In genomic region chr7:421056-421991, GRCh38 we compare ENCODE assay signal across 17 cellular contexts.
A peak's percentile ranks its signal among the peaks of the same experiment; 100 is the strongest.
DNase-seq lines count a peak whose midpoint lies in the region; ATAC-seq and TF ChIP-seq lines count a peak whose summit lies in the region.
"Had no signal": no experiment of that assay in that cellular context is flagged by ENCODE, and none has a peak within 500 bp of the region (broad histone marks: within the 10 kb centered on the region; RNA-seq: fewer than 3 reads in every experiment).

No MANE protein-coding gene starts in this region.

- H3K4me2 ChIP-seq in IMR-90 (ENCODE audit: low read depth, low read length), result no peak overlapping the region
- H3K4me2 ChIP-seq: KMS-11 had no signal

- POLR2A ChIA-PET in IMR-90 (lab: Charles Lee; ENCODE audit: unreplicated experiment), result no interaction called here

- no peaks in the 10 kb centered on the region for H3K9me1 ChIP-seq in IMR-90 (ENCODE audit: insufficient read depth, low read length)

- H4K20me1 ChIP-seq in IMR-90 (ENCODE audit: insufficient read depth, low read length), result no peaks in the 10 kb centered on the region

- no peaks in the 10 kb centered on the region for H3K4me1 ChIP-seq in IMR-90 (ENCODE audit: control insufficient read depth, insufficient read depth, low read length)
- H3K4me1 ChIP-seq in endodermal cell (ENCODE audit: control insufficient read depth, insufficient read depth, low read length), result no peaks in the 10 kb centered on the region
- no peaks in the 10 kb centered on the region for H3K4me1 ChIP-seq in spleen
- H3K4me1 ChIP-seq in ovary (ENCODE audit: insufficient read depth), result no peaks in the 10 kb centered on the region

- H2AK9ac ChIP-seq in IMR-90 (replicated peaks; ENCODE audit: low read depth, low read length, poor library complexity), result no peak overlapping the region

- H3K4ac ChIP-seq in IMR-90 (ENCODE audit: low read depth, low read length), result no peak overlapping the region

- no peak for TF ChIP-seq CTCF in IMR-90 (conservative IDR thresholded peaks at IDR 0.05; ENCODE audit: low read depth, low read length)
- TF ChIP-seq CTCF in endodermal cell (conservative IDR thresholded peaks at IDR 0.05), result no peak
- TF ChIP-seq CTCF in spleen (IDR thresholded peaks at IDR 0.05 in 8 of 11, conservative IDR thresholded peaks at IDR 0.05 in 3 of 11), result no peak
- TF ChIP-seq CTCF in ovary (IDR thresholded peaks at IDR 0.05), result no peak

- H3K79me1 ChIP-seq in IMR-90 (ENCODE audit: low read depth in 1 of 2, low read length in 2 of 2), result no peaks in the 10 kb centered on the region

- CTCF ChIA-PET in IMR-90 (lab: Yijun Ruan, JAX), result no interaction called here

- H3K56ac ChIP-seq in IMR-90 (ENCODE audit: extremely low read depth, insufficient read depth, low read length), result no peak overlapping the region

- H2BK5ac ChIP-seq in IMR-90 (ENCODE audit: low read depth, low read length, poor library complexity, severe bottlenecking), result no peak overlapping the region

- 45% methylated on average over 31 of the region's 59 CpGs; no CpG with 5 or more reads in 1 of the 2 experiments for WGBS in IMR-90 (ENCODE audit: extremely low coverage in 2 of 2, insufficient read length in 1 of 2), 2 experiments
- 81 to 85% methylated on average over 33 to 59 of the region's 59 CpGs for WGBS in endodermal cell (ENCODE audit: insufficient coverage in 1 of 2, insufficient read length in 1 of 2), 2 experiments
- 72 to 77% (median 74%) methylated on average over 56 to 59 of the region's 59 CpGs for WGBS in spleen, 5 donors
- whole genome bisulfite sequencing in ovary, 3 donors, result 61 to 73% (median 64%) methylated on average over 58 to 59 of the region's 59 CpGs

- TF ChIP-seq POLR2A in IMR-90 (IDR thresholded peaks at IDR 0.05; ENCODE audit: low read depth, low read length) (no peak), spleen (IDR thresholded peaks at IDR 0.05) (no peak), ovary (IDR thresholded peaks at IDR 0.05) (no peak)

- no peaks in the 10 kb centered on the region for H3K36me3 Mint-ChIP-seq in endodermal cell (ENCODE audit: low read depth)

- TF ChIP-seq EP300 in ovary (IDR thresholded peaks at IDR 0.05), result no peak

- no peak overlapping the region for H2BK120ac ChIP-seq in IMR-90 (ENCODE audit: low read depth, low read length)

- no peak overlapping the region for H4K5ac ChIP-seq in IMR-90 (ENCODE audit: low read depth, low read length)

- DNase-seq in activated CD4-positive, alpha-beta T cell treated with anti-CD3 and anti-CD28 coated beads for 48 hours, result peak; percentile 23
- DNase-seq in activated CD4-positive, alpha-beta T cell treated with anti-CD3 and anti-CD28 coated beads for 1 hour, result no peak
- DNase-seq in IMR-90, result no peak
- peak; percentile 56 for DNase-seq in endodermal cell
- peak; percentile 52 for DNase-seq in spleen
- DNase-seq in ovary, result no peak
- no peak for DNase-seq in GF-D8 (lab: John Stamatoyannopoulos, UW)
- no peak for DNase-seq in GM19238 (ENCODE audit: insufficient read length, low spot score)
- DNase-seq: C1 segment of cervical spinal cord; hypothalamus; small intestine; stimulated activated CD4-positive, alpha-beta T cell treated with anti-CD3 and anti-CD28 coated beads, Interleukin-4, amount 100 ng/mL, for 1 hour; T1000 had no signal

- H3K4me3 Mint-ChIP-seq in endodermal cell, result no peak overlapping the region
- H3K4me3 Mint-ChIP-seq: mesothelial cell of epicardium, nephron had no signal

- H3K27ac ChIP-seq in IMR-90 (ENCODE audit: insufficient read depth, low read length) (no peak overlapping the region), endodermal cell (ENCODE audit: low read depth, low read length) (no peak overlapping the region), spleen (no peak overlapping the region), ovary (no peak overlapping the region)
- H3K27ac ChIP-seq: cardiac muscle cell, KMS-11 had no signal

- peak overlapping the region; percentile 32 for H2AFZ ChIP-seq in IMR-90 (replicated peaks; ENCODE audit: low read length, poor library complexity)

- no peak overlapping the region for H3K27ac Mint-ChIP-seq in endodermal cell
- H3K27ac Mint-ChIP-seq: mesothelial cell of epicardium, nephron had no signal

- H4K8ac ChIP-seq in IMR-90 (ENCODE audit: low read depth in 2 of 2, low read length in 2 of 2), result no peak overlapping the region

- H2AK5ac ChIP-seq in IMR-90 (ENCODE audit: low read depth, low read length), result no peak overlapping the region

- H3K36me3 ChIP-seq in IMR-90 (ENCODE audit: control insufficient read depth, insufficient read depth, low read length), result no peaks in the 10 kb centered on the region
- H3K36me3 ChIP-seq in endodermal cell (ENCODE audit: control insufficient read depth, insufficient read depth, low read length), result no peaks in the 10 kb centered on the region
- no peaks in the 10 kb centered on the region for H3K36me3 ChIP-seq in spleen
- H3K36me3 ChIP-seq in ovary, result no peaks in the 10 kb centered on the region
- H3K36me3 ChIP-seq: cardiac muscle cell had no signal

- H2BK20ac ChIP-seq in IMR-90 (ENCODE audit: low read depth, low read length), result no peak overlapping the region

- no peak overlapping the region for H2BK15ac ChIP-seq in IMR-90 (ENCODE audit: low read depth, low read length)

- H3K27me3 ChIP-seq in IMR-90 (ENCODE audit: control insufficient read depth, insufficient read depth, low read length) (peaks cover 17% of the 10 kb centered on the region; the same call in 1 of the 2 replicates), endodermal cell (ENCODE audit: control insufficient read depth, insufficient read depth, low read length, poor library complexity, severe bottlenecking) (no peaks in the 10 kb centered on the region), spleen (replicated peaks in 1 of 7) (peaks cover 0 to 3% (median 0%) of the 10 kb centered on the region in 7 donors), ovary (no peaks in the 10 kb centered on the region)
- H3K27me3 ChIP-seq: cardiac muscle cell had no signal

- H3K14ac ChIP-seq in IMR-90 (replicated peaks; ENCODE audit: low read depth, low read length), result no peak overlapping the region

- intact Hi-C loops in IMR-90 (cut with micrococcal nuclease), result no loop called here
- intact Hi-C loops in spleen (cut with DNase I; ENCODE audit: low total_unique reads), result no loop called here
- intact Hi-C loops in ovary (cut with DNase I), result no loop called here

- in situ Hi-C loops in IMR-90 (cut with MboI; ENCODE audit: low sequenced_read_pairs), result no loop called here

- no peak overlapping the region for H3K9ac ChIP-seq in IMR-90 (ENCODE audit: low read depth, low read length)
- no peak overlapping the region for H3K9ac ChIP-seq in endodermal cell (ENCODE audit: extremely low read depth, low read length, poor library complexity, severe bottlenecking)
- H3K9ac ChIP-seq: KMS-11 had no signal

- peaks cover 19% of the 10 kb centered on the region for H3K9me3 Mint-ChIP-seq in endodermal cell

- H3K9me3 ChIP-seq in IMR-90 (ENCODE audit: control insufficient read depth, insufficient read depth, low read length), result peaks cover 10% of the 10 kb centered on the region
- H3K9me3 ChIP-seq in endodermal cell (ENCODE audit: control insufficient read depth, low read length), result peaks cover 9% of the 10 kb centered on the region
- peaks cover 4 to 24% (median 22%) of the 10 kb centered on the region in 8 donors for H3K9me3 ChIP-seq in spleen
- no peaks in the 10 kb centered on the region for H3K9me3 ChIP-seq in ovary

- H3K23ac ChIP-seq in IMR-90 (ENCODE audit: low read depth, low read length), result no peak overlapping the region

- no peaks in the 10 kb centered on the region for H3K4me1 Mint-ChIP-seq in endodermal cell
- H3K4me1 Mint-ChIP-seq: mesothelial cell of epicardium had no signal

- dilution Hi-C loops in IMR-90 (cut with HindIII; ENCODE audit: low sequenced_read_pairs, unreplicated experiment), result no loop called here

- peaks cover 3% of the 10 kb centered on the region for H3K27me3 Mint-ChIP-seq in endodermal cell (ENCODE audit: insufficient read depth)

- no TSS peak for BruUV-seq in IMR-90 (replicated peaks; lab: Mats Ljungman, UMichigan)

- H3K4me3 ChIP-seq in IMR-90 (ENCODE audit: insufficient read depth, low read depth, low read length) (no peak overlapping the region), endodermal cell (ENCODE audit: low read length) (no peak overlapping the region), spleen (no peak overlapping the region), ovary (no peak overlapping the region)
- H3K4me3 ChIP-seq: cardiac muscle cell had no signal

- ATAC-seq in IMR-90 (ENCODE audit: low read depth), result no peak

- no peak overlapping the region for H3K18ac ChIP-seq in IMR-90 (ENCODE audit: low read depth, low read length)

- TF ChIP-seq RAD21 in IMR-90 (IDR thresholded peaks at IDR 0.05; ENCODE audit: low read length), result no peak

- no peak overlapping the region for H4K91ac ChIP-seq in IMR-90 (ENCODE audit: insufficient read depth, low read depth, low read length)

TF ChIP-seq in IMR-90, 13 proteins besides CTCF, POLR2A, EP300 and RAD21:
- TF ChIP-seq MAZ (IDR thresholded peaks at IDR 0.05; ENCODE audit: borderline replicate concordance, low read depth, low read length), result no peak
- TF ChIP-seq RFX5 (IDR thresholded peaks at IDR 0.05; ENCODE audit: low read depth, low read length), result no peak
- no peak for TF ChIP-seq NFE2L2 (IDR thresholded peaks at IDR 0.05; ENCODE audit: low read depth, low read length)
- TF ChIP-seq ELK1 (IDR thresholded peaks at IDR 0.05; ENCODE audit: borderline replicate concordance, low read depth, low read length), result no peak
- TF ChIP-seq CHD1 (IDR thresholded peaks at IDR 0.05; ENCODE audit: low read depth, low read length), result no peak
- TF ChIP-seq CEBPB (IDR thresholded peaks at IDR 0.05; ENCODE audit: low read depth, low read length), result no peak

Comparison
In these comparisons a context has a peak if more than half of its experiments do, and no peak if none do; other contexts are left out.
1. DNase-seq: peak in activated CD4-positive, alpha-beta T cell treated with anti-CD3 and anti-CD28 coated beads for 48 hours (single experiment), endodermal cell (single experiment) and spleen (single experiment); none in activated CD4-positive, alpha-beta T cell treated with anti-CD3 and anti-CD28 coated beads for 1 hour (single experiment), IMR-90 (single experiment), ovary (0 of 5), GF-D8 (single experiment) and GM19238 (single experiment).